In the genomic region with DNA sequence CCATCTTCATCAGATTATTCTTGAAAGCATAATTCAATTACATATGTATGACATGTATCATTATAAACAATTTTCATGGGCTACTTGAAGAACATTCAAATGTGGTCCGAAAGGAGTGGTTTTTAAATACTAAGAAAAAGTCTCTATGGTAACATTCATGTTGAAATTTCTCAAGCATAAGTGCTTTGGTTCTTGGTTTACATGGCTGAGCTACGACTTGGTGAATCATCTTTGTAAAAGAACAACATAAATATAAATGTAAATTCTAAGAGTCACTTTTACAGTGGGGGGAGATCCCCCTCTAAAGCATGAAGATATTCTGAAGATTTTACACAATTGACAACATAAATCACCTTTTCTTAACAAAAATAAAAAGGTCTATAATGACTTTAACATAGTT, we compare ENCODE assay signal across 1 cellular context.
TF ChIP-seq lines count a peak whose summit lies in the region.

No MANE protein-coding gene starts in this region.

TF ChIP-seq in SK-N-SH, 30 proteins besides CTCF, POLR2A, EP300 and RAD21 (continued from another document):
- TF ChIP-seq, protein P1, sequence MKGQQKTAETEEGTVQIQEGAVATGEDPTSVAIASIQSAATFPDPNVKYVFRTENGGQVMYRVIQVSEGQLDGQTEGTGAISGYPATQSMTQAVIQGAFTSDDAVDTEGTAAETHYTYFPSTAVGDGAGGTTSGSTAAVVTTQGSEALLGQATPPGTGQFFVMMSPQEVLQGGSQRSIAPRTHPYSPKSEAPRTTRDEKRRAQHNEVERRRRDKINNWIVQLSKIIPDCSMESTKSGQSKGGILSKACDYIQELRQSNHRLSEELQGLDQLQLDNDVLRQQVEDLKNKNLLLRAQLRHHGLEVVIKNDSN (IDR thresholded peaks at IDR 0.05; ENCODE audit: borderline replicate concordance, low read depth): no peak
- TF ChIP-seq MXI1 (IDR thresholded peaks at IDR 0.05; ENCODE audit: low read depth, low read length) (no peak), JUND (IDR thresholded peaks at IDR 0.05) (no peak)
